ENCODE assay signal across 8 cellular contexts in genomic region chr11:73950869-73951710, GRCh38. TPM values are rescaled to one million over a fixed set of nuclear protein-coding genes. Genes with fewer than 3 reads are reported as not detected.
A peak's percentile ranks its signal among the peaks of the same experiment; 100 is the strongest.
DNase-seq lines count a peak whose midpoint lies in the region; ATAC-seq and TF ChIP-seq lines count a peak whose summit lies in the region.
"Had no signal": no experiment of that assay in that cellular context is flagged by ENCODE, and none has a peak within 500 bp of the region (broad histone marks: within the 10 kb centered on the region; RNA-seq: fewer than 3 reads in every experiment).

DNAJB13 (plus strand) TSS chr11:73951026; CDS start chr11:73951070, 44 bp downstream.

- peak; percentile 88 for ATAC-seq in GM21390 (IDR thresholded peaks at IDR 0.05; ENCODE audit: unreplicated experiment)

- WGBS in stomach, 5 donors: 77 to 84% (median 81%) methylated on average over 11 to 12 of the region's 12 CpGs

- TF ChIP-seq POLR2A in stomach (IDR thresholded peaks at IDR 0.05): no peak

- TF ChIP-seq EP300 in stomach (IDR thresholded peaks at IDR 0.05): no peak

- TF ChIP-seq CTCF in stomach (IDR thresholded peaks at IDR 0.05): no peak

- intact Hi-C loops in stomach (cut with DNase I; ENCODE audit: low total_unique reads): no loop called here

- peak; percentile 60 for DNase-seq in GM03348 (ENCODE audit: low spot score)
- DNase-seq in HPDE6-E6E7 (ENCODE audit: extremely low spot score): peak; percentile 71
- DNase-seq in SK-N-DZ (ENCODE audit: low spot score): peak; percentile 67
- peak; percentile 36 for DNase-seq in glomerular visceral epithelial cell (ENCODE audit: extremely low spot score)
- peak; percentile 37 for DNase-seq in stomach
- DNase-seq in NCI-H2081 (lab: John Stamatoyannopoulos, UW): no peak

- H3K4me3 ChIP-seq in stomach: no peak within 1 kb of the TSS
- H3K4me3 ChIP-seq: Peyer's patch had no signal

- H3K27ac ChIP-seq in stomach: no peak within 1 kb of the TSS
- H3K27ac ChIP-seq: Peyer's patch had no signal

- peaks cover 0 to 2% (median 0%) of the 10 kb centered on the region in 4 donors for H3K4me1 ChIP-seq in stomach
- H3K4me1 ChIP-seq: Peyer's patch had no signal

- H3K36me3 ChIP-seq in stomach: no peaks in the 10 kb centered on the region
- H3K36me3 ChIP-seq: Peyer's patch had no signal

- H3K27me3 ChIP-seq in stomach: peaks cover 0 to 8% (median 0%) of the 10 kb centered on the region in 3 donors
- H3K27me3 ChIP-seq: Peyer's patch had no signal

- peaks cover 0 to 6% (median 0%) of the 10 kb centered on the region in 4 donors for H3K9me3 ChIP-seq in stomach
- H3K9me3 ChIP-seq: Peyer's patch had no signal

RNA-seq across cellular contexts. Expression of gene DNAJB13, which starts in this region (rescaled TPM):
- polyA plus RNA-seq in SK-N-DZ (2014; cell fraction: cytosol; rRNA removed): not detected in 2 replicates
- not detected in 2 replicates for polyA plus RNA-seq in SK-N-DZ (2014; cell fraction: nucleus; rRNA removed)
- total RNA-seq in stomach: not detected
- polyA plus RNA-seq in stomach: under 1 TPM in 1 of 3 donors, not detected in 2; 0.28 TPM

Comparison
In these comparisons a context has a peak if more than half of its experiments do, and no peak if none do; other contexts are left out.
1. Peak in DNase-seq in stomach; RNA of the gene not detected or under 1 TPM.
2. DNase-seq: peak in GM03348 (single experiment), HPDE6-E6E7 (single experiment), SK-N-DZ (single experiment) and glomerular visceral epithelial cell (single experiment); none in NCI-H2081 (0 of 2).